In the genomic region with DNA sequence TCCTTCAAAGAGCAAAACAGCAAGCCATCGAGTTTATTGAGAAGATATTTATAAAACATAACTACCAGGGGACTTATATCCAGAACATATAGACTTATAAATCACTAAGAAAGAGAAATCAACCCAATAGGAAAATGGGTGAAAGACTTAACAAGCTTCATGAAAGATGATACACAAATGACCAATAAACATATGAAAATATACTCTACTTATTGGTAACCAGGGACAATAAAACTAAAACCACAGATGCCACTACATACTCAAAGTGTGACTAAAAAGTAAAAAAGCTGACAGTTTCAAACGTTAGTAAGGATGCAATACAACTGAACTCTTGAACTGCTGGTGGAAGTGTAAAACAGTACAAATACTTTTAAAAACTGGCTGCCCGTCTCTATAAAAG, we compare ENCODE assay signal across 31 cellular contexts.
DNase-seq lines count a peak whose midpoint lies in the region; ATAC-seq and TF ChIP-seq lines count a peak whose summit lies in the region.
"Had no signal": no experiment of that assay in that cellular context is flagged by ENCODE, and none has a peak within 500 bp of the region (broad histone marks: within the 10 kb centered on the region; RNA-seq: fewer than 3 reads in every experiment).

No MANE protein-coding gene starts in this region.

- no peaks in the 10 kb centered on the region for H3K36me3 Mint-ChIP-seq in naive thymus-derived CD4-positive, alpha-beta T cell
- H3K36me3 Mint-ChIP-seq: activated CD4-positive, alpha-beta memory T cell treated with anti-CD3 and anti-CD28 coated beads for 36 hours; activated naive CD4-positive, alpha-beta T cell treated with anti-CD3 and anti-CD28 coated beads, Interleukin-2, amount 50 U/mL, for 24 hours; brain had no signal

- intact Hi-C loops in naive thymus-derived CD4-positive, alpha-beta T cell (cut with micrococcal nuclease), result no loop called here
- intact Hi-C loops in uterus (cut with DNase I; ENCODE audit: low total_unique reads), result no loop called here

- no peaks in the 10 kb centered on the region for H3K36me3 ChIP-seq in naive thymus-derived CD4-positive, alpha-beta T cell (ENCODE audit: control insufficient read depth in 2 of 3, insufficient read depth in 3 of 3, low read length in 3 of 3)
- H3K36me3 ChIP-seq in uterus, result no peaks in the 10 kb centered on the region
- H3K36me3 ChIP-seq: BLaER1, HAP-1 had no signal

- CTCF ChIA-PET in naive thymus-derived CD4-positive, alpha-beta T cell (lab: Charles Lee), result no interaction called here

- no peaks in the 10 kb centered on the region for H3K9me3 ChIP-seq in naive thymus-derived CD4-positive, alpha-beta T cell (ENCODE audit: control insufficient read depth in 2 of 3, low read length in 3 of 3)
- H3K9me3 ChIP-seq in uterus, result no peaks in the 10 kb centered on the region
- H3K9me3 ChIP-seq: BLaER1, HAP-1, psoas muscle had no signal

- H3K4me3 ChIP-seq in naive thymus-derived CD4-positive, alpha-beta T cell (ENCODE audit: low read length), result no peak overlapping the region
- H3K4me3 ChIP-seq in uterus, result no peak overlapping the region
- H3K4me3 ChIP-seq: BLaER1, HAP-1, psoas muscle had no signal

- H3K27me3 Mint-ChIP-seq in naive thymus-derived CD4-positive, alpha-beta T cell, result peaks cover 0 to 11% (median 10%) of the 10 kb centered on the region in 5 donors
- H3K27me3 Mint-ChIP-seq: brain had no signal

- H3K27me3 ChIP-seq in naive thymus-derived CD4-positive, alpha-beta T cell (ENCODE audit: control insufficient read depth in 2 of 2, insufficient read depth in 2 of 2, low read length in 2 of 2), result peaks cover 0 to 3% of the 10 kb centered on the region in 2 donors
- H3K27me3 ChIP-seq in uterus, result no peaks in the 10 kb centered on the region
- H3K27me3 ChIP-seq: BLaER1 had no signal

- H3K27ac ChIP-seq in naive thymus-derived CD4-positive, alpha-beta T cell (ENCODE audit: low read depth, low read length), result no peak overlapping the region
- H3K27ac ChIP-seq in uterus, result no peak overlapping the region
- H3K27ac ChIP-seq: BLaER1, HL-60, psoas muscle had no signal

- peaks cover 0 to 2% (median 0%) of the 10 kb centered on the region in 7 donors for H3K4me1 Mint-ChIP-seq in naive thymus-derived CD4-positive, alpha-beta T cell
- H3K4me1 Mint-ChIP-seq: activated naive CD4-positive, alpha-beta T cell treated with anti-CD3 and anti-CD28 coated beads, Interleukin-2, amount 50 U/mL, for 24 hours had no signal

- POLR2A ChIA-PET in naive thymus-derived CD4-positive, alpha-beta T cell (lab: Charles Lee), result no interaction called here

- no peak overlapping the region for H3K27ac Mint-ChIP-seq in naive thymus-derived CD4-positive, alpha-beta T cell
- H3K27ac Mint-ChIP-seq: activated CD4-positive, alpha-beta memory T cell treated with anti-CD3 and anti-CD28 coated beads for 36 hours; activated naive CD4-positive, alpha-beta T cell treated with anti-CD3 and anti-CD28 coated beads, Interleukin-2, amount 50 U/mL, for 24 hours; activated T-helper 2 cell treated with anti-CD3 and anti-CD28 coated beads, Interferon-gamma antibody, Interleukin-2, Interleukin-4, amounts not matched to agents 10 μg/mL and 5 μg/mL and 100 μg/mL, durations not matched to agents 14 hours and 24 hours and 36 hours; brain had no signal

- H3K4me3 Mint-ChIP-seq in naive thymus-derived CD4-positive, alpha-beta T cell, result no peak overlapping the region
- H3K4me3 Mint-ChIP-seq: activated CD4-positive, alpha-beta memory T cell treated with anti-CD3 and anti-CD28 coated beads for 36 hours; activated naive CD4-positive, alpha-beta T cell treated with anti-CD3 and anti-CD28 coated beads, Interleukin-2, amount 50 U/mL, for 24 hours; brain had no signal

- H3K4me1 ChIP-seq in naive thymus-derived CD4-positive, alpha-beta T cell (ENCODE audit: control insufficient read depth in 2 of 2, insufficient read depth in 2 of 2, low read length in 2 of 2), result no peaks in the 10 kb centered on the region
- H3K4me1 ChIP-seq in uterus, result no peaks in the 10 kb centered on the region
- H3K4me1 ChIP-seq: BLaER1, HAP-1, psoas muscle had no signal

- DNase-seq in naive thymus-derived CD4-positive, alpha-beta T cell, result no peak
- no peak for DNase-seq in uterus
- DNase-seq in NCI-H2081 treated with DMSO at 0.1 percent for 48 hours (lab: John Stamatoyannopoulos, UW), result no peak
- DNase-seq in occipital lobe (lab: John Stamatoyannopoulos, UW), result no peak
- DNase-seq in NCI-H69 (lab: John Stamatoyannopoulos, UW), result no peak
- DNase-seq: activated CD4-positive, alpha-beta memory T cell treated with anti-CD3 and anti-CD28 coated beads for 36 hours; activated CD4-positive, CD25-positive, alpha-beta regulatory T cell treated with anti-CD3 and anti-CD28 coated beads, Interleukin-2, amount 50 U/mL, for 72 hours; activated CD8-positive, alpha-beta memory T cell treated with anti-CD3 and anti-CD28 coated beads, Interleukin-2, amount 50 U/mL, for 48 hours; amniotic stem cell; dermis blood vessel endothelial cell; DMS53; KG1; kidney; NCI-H1417; NCI-H2029 treated with DMSO at 0.1 percent for 48 hours; NCI-H526; psoas muscle; Right ventricle myocardium superior; stimulated activated CD4-positive, alpha-beta T cell treated with anti-CD3 and anti-CD28 coated beads, Interleukin-4, amount 100 ng/mL, for 24 hours; trophoblast cell had no signal

- H3K9me3 Mint-ChIP-seq in naive thymus-derived CD4-positive, alpha-beta T cell, result no peaks in the 10 kb centered on the region
- H3K9me3 Mint-ChIP-seq: activated CD4-positive, alpha-beta memory T cell treated with anti-CD3 and anti-CD28 coated beads for 36 hours; activated naive CD4-positive, alpha-beta T cell treated with anti-CD3 and anti-CD28 coated beads, Interleukin-2, amount 50 U/mL, for 24 hours; activated T-helper 2 cell treated with anti-CD3 and anti-CD28 coated beads, Interferon-gamma antibody, Interleukin-2, Interleukin-4, amounts not matched to agents 10 μg/mL and 5 μg/mL and 100 μg/mL, durations not matched to agents 14 hours and 24 hours and 36 hours had no signal

- no peak for TF ChIP-seq POLR2A in uterus (IDR thresholded peaks at IDR 0.05)

- ATAC-seq in GM18867 (IDR thresholded peaks at IDR 0.05; ENCODE audit: unreplicated experiment) (peak; percentile 91), GM21723 (IDR thresholded peaks at IDR 0.05; ENCODE audit: unreplicated experiment) (peak; percentile 61), HG03558 (IDR thresholded peaks at IDR 0.05; ENCODE audit: extremely low read depth, unreplicated experiment) (peak; percentile 70)
- peak; percentile 14 for ATAC-seq in naive thymus-derived CD4-positive, alpha-beta T cell
- ATAC-seq: esophagus mucosa, psoas muscle, sciatic nerve had no signal

- TF ChIP-seq CTCF in uterus (IDR thresholded peaks at IDR 0.05), result no peak

Comparison
In these comparisons a context has a peak if more than half of its experiments do, and no peak if none do; other contexts are left out.
1. ATAC-seq: peak in every context shown above with its lines; median percentile 91 in GM18867; 70 in HG03558; 61 in GM21723; 14 in naive thymus-derived CD4-positive, alpha-beta T cell.